21 cellular contexts compared by ENCODE assay signal in the genomic region with DNA sequence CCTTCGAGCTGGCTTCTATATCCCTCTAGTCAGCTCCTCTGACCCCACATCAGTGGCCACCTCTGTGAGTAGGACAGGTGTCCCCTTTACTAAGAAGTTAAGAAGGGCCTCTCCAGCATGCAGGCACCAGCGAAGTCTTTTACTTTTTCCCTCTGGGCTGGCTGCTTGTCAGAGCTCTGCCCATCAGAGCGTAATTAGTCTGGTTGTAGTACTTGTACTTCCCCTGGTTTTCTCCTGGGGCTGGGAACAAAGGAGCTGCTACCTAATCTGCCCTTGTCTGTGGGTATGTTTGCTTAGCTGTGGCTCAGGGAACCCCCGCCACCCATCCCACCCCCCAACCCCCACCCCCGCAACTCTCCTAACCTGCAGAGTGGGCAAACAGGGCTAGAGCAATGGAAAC. TPM values are rescaled to one million over a fixed set of nuclear protein-coding genes. Genes with fewer than 3 reads are reported as not detected.
DNase-seq lines count a peak whose midpoint lies in the region; ATAC-seq and TF ChIP-seq lines count a peak whose summit lies in the region.
"Had no signal": no experiment of that assay in that cellular context is flagged by ENCODE, and none has a peak within 500 bp of the region (broad histone marks: within the 10 kb centered on the region; RNA-seq: fewer than 3 reads in every experiment).

No MANE protein-coding gene starts in this region.

- H3K27me3 Mint-ChIP-seq in GM23338 (ENCODE audit: insufficient read depth, low read depth, poor library complexity) = no peaks in the 10 kb centered on the region
- no peaks in the 10 kb centered on the region for H3K27me3 Mint-ChIP-seq in activated B cell treated with CpG ODN at 0.5 μM for 24 hours
- no peaks in the 10 kb centered on the region for H3K27me3 Mint-ChIP-seq in progenitor cell of endocrine pancreas
- H3K27me3 Mint-ChIP-seq: CD4-positive, alpha-beta memory T cell; natural killer cell treated with Interleukin-12 subunit alpha and Interleukin-12 subunit beta and Interleukin-15 and Interleukin-18, amount 100 ng/mL, for 72 hours had no signal

- no peaks in the 10 kb centered on the region for H3K27me3 ChIP-seq in GM23338 (ENCODE audit: insufficient read depth)
- no peaks in the 10 kb centered on the region for H3K27me3 ChIP-seq in mesenchymal stem cell (ENCODE audit: control insufficient read depth in 1 of 2, insufficient read depth in 1 of 2, low read length in 2 of 2)
- H3K27me3 ChIP-seq: ovary, uterus had no signal

- no peaks in the 10 kb centered on the region for H3K9me3 ChIP-seq in mesenchymal stem cell (ENCODE audit: control insufficient read depth, low read length)
- H3K9me3 ChIP-seq: ovary, uterus had no signal

- CTCF ChIA-PET in activated B cell treated with CpG ODN at 0.5 μM for 24 hours (lab: Charles Lee) = interaction anchor here (0.8 kb wide), 1 partner anchor 40 kb away, joined by 3 read pairs; no protein-coding TSS in a partner anchor

- no peak overlapping the region for H3K9ac ChIP-seq in mesenchymal stem cell (ENCODE audit: low read length)

- H3K4me3 ChIP-seq in GM23338 (no peak overlapping the region), mesenchymal stem cell (ENCODE audit: insufficient read depth in 1 of 2, low read depth in 1 of 2, low read length in 2 of 2) (no peak overlapping the region)
- H3K4me3 ChIP-seq: ovary, SK-N-MC, uterus had no signal

- H3K27ac Mint-ChIP-seq in GM23338 (no peak overlapping the region), activated B cell treated with CpG ODN at 0.5 μM for 24 hours (peak overlapping the region; percentile 56), progenitor cell of endocrine pancreas (peak overlapping the region; percentile 91)
- H3K27ac Mint-ChIP-seq: natural killer cell treated with Interleukin-12 subunit alpha and Interleukin-12 subunit beta and Interleukin-15 and Interleukin-18, amount 100 ng/mL, for 72 hours had no signal

- peak; percentile 41 for DNase-seq in DMS79 (lab: John Stamatoyannopoulos, UW)
- DNase-seq in GM23338 (ENCODE audit: low spot score) = no peak
- no peak for DNase-seq in activated B cell treated with CpG ODN at 0.5 μM for 24 hours
- DNase-seq in progenitor cell of endocrine pancreas (ENCODE audit: low spot score, unreplicated experiment) = no peak
- DNase-seq in mesenchymal stem cell = no peak
- DNase-seq in NCI-H2196 (lab: John Stamatoyannopoulos, UW; ENCODE audit: unreplicated experiment) = no peak
- no peak for DNase-seq in retina
- DNase-seq: activated CD4-positive, alpha-beta T cell treated with anti-CD3 and anti-CD28 coated beads, Interleukin-2, amount 50 U/mL, for 4 hours; activated naive CD4-positive, alpha-beta T cell; CD4-positive, alpha-beta memory T cell; GF-D8; Kasumi-1; NCI-H2029; ovary; substantia nigra; uterus; WERI-Rb-1 had no signal

- intact Hi-C loops in activated B cell treated with CpG ODN at 0.5 μM for 24 hours (cut with micrococcal nuclease) = no loop called here

- H3K79me2 ChIP-seq in GM23338 (replicated peaks; ENCODE audit: insufficient read depth) = peaks cover 42% of the 10 kb centered on the region

- no peak overlapping the region for H3K4ac ChIP-seq in mesenchymal stem cell (ENCODE audit: low read depth in 1 of 2, low read length in 2 of 2)

- H3K4me1 Mint-ChIP-seq in GM23338 (peaks cover 9% of the 10 kb centered on the region), activated B cell treated with CpG ODN at 0.5 μM for 24 hours (peaks cover 40% of the 10 kb centered on the region), progenitor cell of endocrine pancreas (ENCODE audit: low read depth) (peaks cover 12% of the 10 kb centered on the region)

- POLR2A ChIA-PET in activated B cell treated with CpG ODN at 0.5 μM for 24 hours (lab: Charles Lee) = interaction anchor here (0.7 to 1.0 kb wide), 2 partner anchors 74 to 647 kb away, joined by 3 to 4 read pairs; partner anchors contain the start of gene SEC11A

- H3K4me1 ChIP-seq in GM23338 (ENCODE audit: insufficient read depth) (no peaks in the 10 kb centered on the region), mesenchymal stem cell (ENCODE audit: control insufficient read depth, insufficient read depth, low read depth, low read length) (peaks cover 2% of the 10 kb centered on the region)

- H3K4me3 Mint-ChIP-seq in GM23338 (no peak overlapping the region), activated B cell treated with CpG ODN at 0.5 μM for 24 hours (no peak overlapping the region), progenitor cell of endocrine pancreas (ENCODE audit: low read depth) (no peak overlapping the region)
- H3K4me3 Mint-ChIP-seq: CD4-positive, alpha-beta memory T cell; natural killer cell treated with Interleukin-12 subunit alpha and Interleukin-12 subunit beta and Interleukin-15 and Interleukin-18, amount 100 ng/mL, for 72 hours had no signal

- no peaks in the 10 kb centered on the region for H3F3A ChIP-seq in GM23338 (replicated peaks; ENCODE audit: low read depth)

- H4K20me1 ChIP-seq in GM23338 (replicated peaks; ENCODE audit: insufficient read depth) = peaks cover 27% of the 10 kb centered on the region

- H3K36me3 ChIP-seq in GM23338 (ENCODE audit: insufficient read depth) (peaks cover 10% of the 10 kb centered on the region; the same call in 1 of the 2 replicates), mesenchymal stem cell (ENCODE audit: control insufficient read depth in 1 of 2, insufficient read depth in 2 of 2, low read depth in 1 of 2, low read length in 2 of 2) (peaks cover 30 to 55% of the 10 kb centered on the region in 2 experiments)
- H3K36me3 ChIP-seq: ovary, uterus had no signal

- no peak overlapping the region for H2BK120ac ChIP-seq in mesenchymal stem cell (ENCODE audit: low read depth, low read length)

- H2AFZ ChIP-seq in GM23338 (no peak overlapping the region), mesenchymal stem cell (ENCODE audit: low read depth, low read length) (no peak overlapping the region)

- peak; percentile 71 for ATAC-seq in GM23338
- ATAC-seq in activated B cell treated with CpG ODN at 0.5 μM for 24 hours (ENCODE audit: low read depth) = peak; percentile 42
- ATAC-seq: left lobe of liver, sciatic nerve had no signal

- H3K9me2 ChIP-seq in GM23338 (ENCODE audit: insufficient read depth) = no peaks in the 10 kb centered on the region

- no peaks in the 10 kb centered on the region for H3K9me3 Mint-ChIP-seq in GM23338
- H3K9me3 Mint-ChIP-seq in activated B cell treated with CpG ODN at 0.5 μM for 24 hours = no peaks in the 10 kb centered on the region
- H3K9me3 Mint-ChIP-seq in progenitor cell of endocrine pancreas (ENCODE audit: low read depth) = no peaks in the 10 kb centered on the region
- H3K9me3 Mint-ChIP-seq: CD4-positive, alpha-beta memory T cell; natural killer cell treated with Interleukin-12 subunit alpha and Interleukin-12 subunit beta and Interleukin-15 and Interleukin-18, amount 100 ng/mL, for 72 hours had no signal

- no peak overlapping the region for H4K91ac ChIP-seq in mesenchymal stem cell (ENCODE audit: low read length)

- no peak overlapping the region for H3K14ac ChIP-seq in mesenchymal stem cell (ENCODE audit: low read length in 2 of 2)

- TF ChIP-seq CTCF in GM23338 (conservative IDR thresholded peaks at IDR 0.05; ENCODE audit: low read depth in 2 of 2) = no peak
- no peak for TF ChIP-seq CTCF in activated B cell treated with CpG ODN at 0.5 μM for 24 hours (IDR thresholded peaks at IDR 0.05)
- no peak for TF ChIP-seq CTCF in progenitor cell of endocrine pancreas (IDR thresholded peaks at IDR 0.05; ENCODE audit: unreplicated experiment)

- WGBS in mesenchymal stem cell = 100% methylated on average over 2 of the region's 5 CpGs

- H3K79me1 ChIP-seq in mesenchymal stem cell (replicated peaks; ENCODE audit: low read length, poor library complexity, severe bottlenecking) = peaks cover 36% of the 10 kb centered on the region

- no peak overlapping the region for H3K23ac ChIP-seq in mesenchymal stem cell (ENCODE audit: low read length in 2 of 2)

- H2BK5ac ChIP-seq in mesenchymal stem cell (ENCODE audit: low read depth, low read length, poor library complexity, severe bottlenecking) = no peak overlapping the region

- no peak overlapping the region for H4K8ac ChIP-seq in mesenchymal stem cell (ENCODE audit: low read length)

- H2BK12ac ChIP-seq in mesenchymal stem cell (ENCODE audit: low read length in 2 of 2) = no peak overlapping the region

- H2AK5ac ChIP-seq in mesenchymal stem cell (ENCODE audit: low read length, severe bottlenecking) = no peak overlapping the region

- peaks cover 20% of the 10 kb centered on the region for H3K36me3 Mint-ChIP-seq in GM23338 (ENCODE audit: low read depth)
- H3K36me3 Mint-ChIP-seq in activated B cell treated with CpG ODN at 0.5 μM for 24 hours (ENCODE audit: low read depth) = peaks cover 76% of the 10 kb centered on the region
- peaks cover 26% of the 10 kb centered on the region for H3K36me3 Mint-ChIP-seq in progenitor cell of endocrine pancreas (ENCODE audit: insufficient read depth)

- no peak overlapping the region for H3K18ac ChIP-seq in mesenchymal stem cell (ENCODE audit: low read depth in 1 of 2, low read length in 2 of 2)

- no peak overlapping the region for H2BK15ac ChIP-seq in mesenchymal stem cell (ENCODE audit: low read depth, poor library complexity, severe bottlenecking)

- no peak overlapping the region for H3K4me2 ChIP-seq in GM23338
- H3K4me2 ChIP-seq in mesenchymal stem cell (ENCODE audit: low read length, poor library complexity, severe bottlenecking) = no peak overlapping the region

- H3K27ac ChIP-seq in GM23338 (ENCODE audit: low read depth) (no peak overlapping the region), mesenchymal stem cell (ENCODE audit: low read length, poor library complexity, severe bottlenecking) (no peak overlapping the region)
- H3K27ac ChIP-seq: ovary, SK-N-MC, uterus, WERI-Rb-1 had no signal

TF ChIP-seq in GM23338, 12 proteins besides CTCF, POLR2A, EP300 and RAD21 (continues in another document):
- no peak for TF ChIP-seq POLR2AphosphoS5 (IDR thresholded peaks at IDR 0.05; ENCODE audit: low read depth)

RNA-seq across cellular contexts. Expression of gene ALPK3, which starts 27.4 kb away (rescaled TPM):
- total RNA-seq in GM23338 (2014; rRNA removed; shearing (Covaris generic)) = 29.7 and 45.7 TPM in 2 replicates
- 3.7 and 4.3 TPM in 2 replicates for polyA plus RNA-seq in GM23338 (2016; fragmentation: Nextera tagmentation; extraction: Ambion mirVana)
- total RNA-seq in activated B cell treated with CpG ODN at 0.5 μM for 24 hours = 0.12 and 0.20 TPM in 2 replicates
- 122 TPM in 2 replicates for total RNA-seq in progenitor cell of endocrine pancreas
- polyA plus RNA-seq in mesenchymal stem cell (2013, experiment 1 of 2) = 1.2 TPM
- polyA plus RNA-seq in mesenchymal stem cell (2013, experiment 2 of 2) = 1.1 TPM

RNA-seq across cellular contexts. Expression of gene ZNF592, which starts 41.4 kb away (rescaled TPM):
- total RNA-seq in GM23338 (2014; rRNA removed; shearing (Covaris generic)) = 18.8 and 21.4 TPM in 2 replicates
- polyA plus RNA-seq in GM23338 (2016; fragmentation: Nextera tagmentation; extraction: Ambion mirVana) = 4.4 and 4.7 TPM in 2 replicates
- total RNA-seq in activated B cell treated with CpG ODN at 0.5 μM for 24 hours (40.6 and 44.3 TPM in 2 replicates), progenitor cell of endocrine pancreas (40.0 and 40.5 TPM in 2 replicates)
- polyA plus RNA-seq in mesenchymal stem cell (2013, experiment 1 of 2) = 11.9 TPM
- polyA plus RNA-seq in mesenchymal stem cell (2013, experiment 2 of 2) = 11.2 TPM

Comparison
In these comparisons a context has a peak if more than half of its experiments do, and no peak if none do; other contexts are left out.
1. RNA of gene ALPK3, which starts 27.4 kb away (total RNA-seq): 122 TPM in progenitor cell of endocrine pancreas and 29.7 to 45.7 TPM in GM23338; 0.12 to 0.20 TPM in activated B cell treated with CpG ODN at 0.5 μM for 24 hours; every median in the first group is over 10 times any median in the second.